1 cellular context compared by ENCODE assay signal in the genomic region with DNA sequence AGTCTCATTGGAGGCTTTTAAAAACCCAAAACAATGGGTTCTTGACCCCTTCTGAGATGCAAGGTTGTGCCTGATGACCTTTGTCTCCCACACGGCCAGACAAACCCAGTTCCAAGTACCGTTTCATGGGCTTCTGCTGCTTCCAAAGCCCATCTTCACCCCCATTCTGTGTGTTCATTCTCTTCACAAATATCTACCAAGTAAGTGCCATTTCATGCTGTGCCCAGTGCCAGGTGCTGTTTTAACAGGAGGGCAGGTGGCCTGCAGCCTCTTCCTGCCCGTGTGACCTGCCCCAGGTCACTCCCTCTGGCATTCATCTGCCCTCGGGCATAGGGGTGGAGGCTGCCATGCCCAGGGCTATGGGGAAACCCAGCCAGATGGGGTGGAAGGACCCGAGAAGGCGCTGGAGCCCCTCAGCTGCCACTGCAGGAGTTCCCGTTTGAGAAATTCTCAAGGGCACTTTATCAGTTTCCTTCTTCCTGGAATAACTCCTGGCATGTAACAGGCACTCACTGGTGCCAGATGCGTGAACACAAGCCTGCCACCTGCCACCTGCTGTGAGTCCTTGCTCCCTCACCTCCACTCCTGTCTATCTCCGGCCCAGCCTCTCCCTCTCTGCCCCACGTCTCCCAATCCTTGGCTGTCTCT.
TF ChIP-seq lines count a peak whose summit lies in the region.

No MANE protein-coding gene starts in this region.

TF ChIP-seq in K562, 482 proteins besides CTCF, POLR2A, EP300 and RAD21:
- TF ChIP-seq, protein P1, sequence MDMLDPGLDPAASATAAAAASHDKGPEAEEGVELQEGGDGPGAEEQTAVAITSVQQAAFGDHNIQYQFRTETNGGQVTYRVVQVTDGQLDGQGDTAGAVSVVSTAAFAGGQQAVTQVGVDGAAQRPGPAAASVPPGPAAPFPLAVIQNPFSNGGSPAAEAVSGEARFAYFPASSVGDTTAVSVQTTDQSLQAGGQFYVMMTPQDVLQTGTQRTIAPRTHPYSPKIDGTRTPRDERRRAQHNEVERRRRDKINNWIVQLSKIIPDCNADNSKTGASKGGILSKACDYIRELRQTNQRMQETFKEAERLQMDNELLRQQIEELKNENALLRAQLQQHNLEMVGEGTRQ (CRISPR knock-in tag; IDR thresholded peaks at IDR 0.05), result no peak
- TF ChIP-seq SUPT5H (IDR thresholded peaks at IDR 0.05), result 0 out of 2 replicates have a peak, but pooled peaks have one; percentile 39
- TF ChIP-seq POLR2G (IDR thresholded peaks at IDR 0.05; ENCODE audit: low read depth, low read length), result peak; percentile 58; the same call in 1 of the 2 replicates
